In genomic region chr1:224454337-224455055, GRCh38 we compare ENCODE assay signal across 12 cellular contexts. TPM values are rescaled to one million over a fixed set of nuclear protein-coding genes. Genes with fewer than 3 reads are reported as not detected.
DNase-seq lines count a peak whose midpoint lies in the region; ATAC-seq and FAIRE-seq lines count a peak whose summit lies in the region.
"Had no signal": no experiment of that assay in that cellular context is flagged by ENCODE, and none has a peak within 500 bp of the region (broad histone marks: within the 10 kb centered on the region; RNA-seq: fewer than 3 reads in every experiment).

No MANE protein-coding gene starts in this region.

- no peak for ATAC-seq in GM21423 (IDR thresholded peaks at IDR 0.05; ENCODE audit: unreplicated experiment)
- ATAC-seq: naive thymus-derived CD4-positive, alpha-beta T cell had no signal

- peak; percentile 47 for FAIRE-seq in islet of Langerhans (lab: Jason Lieb, UNC)
- FAIRE-seq: HTR-8/SVneo had no signal

- DNase-seq in ELF-1 (ENCODE audit: low read depth, low spot score): peak; percentile 63
- peak; percentile 92 for DNase-seq in SW480 (ENCODE audit: low spot score)
- peak; percentile 75 for DNase-seq in renal cortical epithelial cell (ENCODE audit: low read depth)
- no peak for DNase-seq in SHP77 (lab: John Stamatoyannopoulos, UW)
- no peak for DNase-seq in stimulated activated naive CD4-positive, alpha-beta T cell treated with Interleukin-2 at 50 U/mL for 16 hours (lab: John Stamatoyannopoulos, UW)
- DNase-seq in NCI-H128 (lab: John Stamatoyannopoulos, UW; ENCODE audit: unreplicated experiment): no peak
- DNase-seq: activated CD4-positive, alpha-beta T cell treated with anti-CD3 and anti-CD28 coated beads for 48 hours; naive thymus-derived CD4-positive, alpha-beta T cell; NCI-H1092 treated with DMSO at 0.1 percent for 48 hours had no signal

RNA-seq across cellular contexts. Expression of gene WDR26, which starts 19.9 kb away (rescaled TPM):
- total RNA-seq in renal cortical epithelial cell: 57.5 and 150 TPM in 2 replicates

Comparison
In these comparisons a context has a peak if more than half of its experiments do, and no peak if none do; other contexts are left out.
1. DNase-seq: peak in ELF-1 (single experiment), SW480 (single experiment) and renal cortical epithelial cell (single experiment); none in SHP77 (0 of 2), stimulated activated naive CD4-positive, alpha-beta T cell treated with Interleukin-2 at 50 U/mL for 16 hours (single experiment) and NCI-H128 (single experiment).